9 cellular contexts compared by ENCODE assay signal in genomic region chr22:39150848-39151215, GRCh38. TPM values are rescaled to one million over a fixed set of nuclear protein-coding genes. Genes with fewer than 3 reads are reported as not detected.
DNase-seq lines count a peak whose midpoint lies in the region; ATAC-seq lines count a peak whose summit lies in the region.
"Had no signal": no experiment of that assay in that cellular context is flagged by ENCODE, and none has a peak within 500 bp of the region (broad histone marks: within the 10 kb centered on the region; RNA-seq: fewer than 3 reads in every experiment).

No MANE protein-coding gene starts in this region.

- H3K27ac ChIP-seq in substantia nigra (ENCODE audit: low read depth, low read length, poor library complexity, severe bottlenecking) = peak overlapping the region; percentile 100

- intact Hi-C loops in activated CD4-positive, alpha-beta T cell treated with anti-CD3 and anti-CD28 coated beads for 36 hours (cut with DNase I, micrococcal nuclease) = loop anchor here (5.0 to 10.0 kb wide), 5 partner anchors 166 to 1544 kb away; partner anchors contain the start of genes ATF4 (in 1 of the 2), GGA1 (in 1 of the 2), MAFF (in 1 of the 2) and RPL3 (in 1 of the 2)
- intact Hi-C loops in activated T-helper 1 cell treated with anti-CD3 and anti-CD28 coated beads, Interleukin-12 subunit alpha, Interleukin-12 subunit beta, Interleukin-2, Interleukin-4 antibody, amounts not matched to agents 30 ng/mL and 10 ng/mL and 1 ng/mL, durations not matched to agents 14 hours and 24 hours and 36 hours (cut with micrococcal nuclease) = no loop called here

- peak overlapping the region; percentile 76 for H3K4me3 Mint-ChIP-seq in activated CD4-positive, alpha-beta T cell treated with anti-CD3 and anti-CD28 coated beads for 36 hours
- H3K4me3 Mint-ChIP-seq in activated T-helper 1 cell treated with anti-CD3 and anti-CD28 coated beads, Interleukin-12 subunit alpha, Interleukin-12 subunit beta, Interleukin-2, Interleukin-4 antibody, amounts not matched to agents 30 ng/mL and 10 ng/mL and 1 ng/mL, durations not matched to agents 14 hours and 24 hours and 36 hours = peak overlapping the region; percentile 75

- DNase-seq in activated CD4-positive, alpha-beta T cell treated with anti-CD3 and anti-CD28 coated beads for 36 hours = no peak
- no peak for DNase-seq in activated CD4-positive, alpha-beta T cell treated with anti-CD3 and anti-CD28 coated beads, Interleukin-2, amount 50 U/mL, for 4 hours
- no peak for DNase-seq in activated T-helper 1 cell treated with anti-CD3 and anti-CD28 coated beads, Interleukin-12 subunit alpha, Interleukin-12 subunit beta, Interleukin-2, Interleukin-4 antibody, amounts not matched to agents 30 ng/mL and 10 ng/mL and 1 ng/mL, durations not matched to agents 14 hours and 24 hours and 36 hours (ENCODE audit: low spot score)
- DNase-seq in kidney tubule cell (ENCODE audit: low spot score) = peak; percentile 9
- DNase-seq in substantia nigra (lab: John Stamatoyannopoulos, UW) = peak in 1 of 49 donors; percentile 43
- no peak for DNase-seq in NCI-H128 (lab: John Stamatoyannopoulos, UW; ENCODE audit: unreplicated experiment)
- no peak for DNase-seq in NCI-H1694 treated with DMSO at 0.1 percent for 48 hours (lab: John Stamatoyannopoulos, UW)
- DNase-seq: stimulated activated CD4-positive, alpha-beta T cell treated with anti-CD3 and anti-CD28 coated beads, Interleukin-2, amount 100 ng/mL, for 24 hours had no signal

- peaks cover 13% of the 10 kb centered on the region for H3K27me3 Mint-ChIP-seq in activated CD4-positive, alpha-beta T cell treated with anti-CD3 and anti-CD28 coated beads for 36 hours
- H3K27me3 Mint-ChIP-seq in activated T-helper 1 cell treated with anti-CD3 and anti-CD28 coated beads, Interleukin-12 subunit alpha, Interleukin-12 subunit beta, Interleukin-2, Interleukin-4 antibody, amounts not matched to agents 30 ng/mL and 10 ng/mL and 1 ng/mL, durations not matched to agents 14 hours and 24 hours and 36 hours (ENCODE audit: insufficient read depth) = peaks cover 23% of the 10 kb centered on the region

- H3K4me1 Mint-ChIP-seq in activated CD4-positive, alpha-beta T cell treated with anti-CD3 and anti-CD28 coated beads for 36 hours = peaks cover 50% of the 10 kb centered on the region
- H3K4me1 Mint-ChIP-seq in activated T-helper 1 cell treated with anti-CD3 and anti-CD28 coated beads, Interleukin-12 subunit alpha, Interleukin-12 subunit beta, Interleukin-2, Interleukin-4 antibody, amounts not matched to agents 30 ng/mL and 10 ng/mL and 1 ng/mL, durations not matched to agents 14 hours and 24 hours and 36 hours (ENCODE audit: low read depth) = peaks cover 42% of the 10 kb centered on the region

- no peak for ATAC-seq in activated CD4-positive, alpha-beta T cell treated with anti-CD3 and anti-CD28 coated beads for 36 hours
- no peak for ATAC-seq in GM21529 (IDR thresholded peaks at IDR 0.05; ENCODE audit: unreplicated experiment)

- POLR2A ChIA-PET in activated CD4-positive, alpha-beta T cell treated with anti-CD3 and anti-CD28 coated beads for 36 hours (lab: Charles Lee) = interaction anchor here (0.8 kb wide), 2 partner anchors 164 to 279 kb away, joined by 3 read pairs; partner anchors contain the start of gene CBX6

- peak overlapping the region; percentile 70 for H3K27ac Mint-ChIP-seq in activated CD4-positive, alpha-beta T cell treated with anti-CD3 and anti-CD28 coated beads for 36 hours
- no peak overlapping the region for H3K27ac Mint-ChIP-seq in activated T-helper 1 cell treated with anti-CD3 and anti-CD28 coated beads, Interleukin-12 subunit alpha, Interleukin-12 subunit beta, Interleukin-2, Interleukin-4 antibody, amounts not matched to agents 30 ng/mL and 10 ng/mL and 1 ng/mL, durations not matched to agents 14 hours and 24 hours and 36 hours

- H3K36me3 Mint-ChIP-seq in activated CD4-positive, alpha-beta T cell treated with anti-CD3 and anti-CD28 coated beads for 36 hours (ENCODE audit: low read depth) = no peaks in the 10 kb centered on the region
- peaks cover 5% of the 10 kb centered on the region for H3K36me3 Mint-ChIP-seq in activated T-helper 1 cell treated with anti-CD3 and anti-CD28 coated beads, Interleukin-12 subunit alpha, Interleukin-12 subunit beta, Interleukin-2, Interleukin-4 antibody, amounts not matched to agents 30 ng/mL and 10 ng/mL and 1 ng/mL, durations not matched to agents 14 hours and 24 hours and 36 hours (ENCODE audit: low read depth)

- H3K9me3 Mint-ChIP-seq in activated CD4-positive, alpha-beta T cell treated with anti-CD3 and anti-CD28 coated beads for 36 hours (ENCODE audit: low read depth) = no peaks in the 10 kb centered on the region
- no peaks in the 10 kb centered on the region for H3K9me3 Mint-ChIP-seq in activated T-helper 1 cell treated with anti-CD3 and anti-CD28 coated beads, Interleukin-12 subunit alpha, Interleukin-12 subunit beta, Interleukin-2, Interleukin-4 antibody, amounts not matched to agents 30 ng/mL and 10 ng/mL and 1 ng/mL, durations not matched to agents 14 hours and 24 hours and 36 hours

- CTCF ChIA-PET in activated CD4-positive, alpha-beta T cell treated with anti-CD3 and anti-CD28 coated beads for 36 hours (lab: Charles Lee) = interaction anchor here (1.3 kb wide), 2 partner anchors 19 to 281 kb away, joined by 4 read pairs; no protein-coding TSS in a partner anchor

RNA-seq across cellular contexts. Expression of gene CBX7, which starts 1.6 kb away (rescaled TPM):
- 10 to 100 TPM; 19.9 to 20.3 TPM for total RNA-seq in activated CD4-positive, alpha-beta T cell treated with anti-CD3 and anti-CD28 coated beads for 36 hours
- 12.7 and 13.8 TPM in 2 replicates for total RNA-seq in activated T-helper 1 cell treated with anti-CD3 and anti-CD28 coated beads, Interleukin-12 subunit alpha, Interleukin-12 subunit beta, Interleukin-2, Interleukin-4 antibody, amounts not matched to agents 30 ng/mL and 10 ng/mL and 1 ng/mL, durations not matched to agents 14 hours and 24 hours and 36 hours

RNA-seq across cellular contexts. Expression of gene APOBEC3H, which starts 53.8 kb away (rescaled TPM):
- 1 to 10 TPM; 5.2 to 7.3 TPM for total RNA-seq in activated CD4-positive, alpha-beta T cell treated with anti-CD3 and anti-CD28 coated beads for 36 hours
- total RNA-seq in activated T-helper 1 cell treated with anti-CD3 and anti-CD28 coated beads, Interleukin-12 subunit alpha, Interleukin-12 subunit beta, Interleukin-2, Interleukin-4 antibody, amounts not matched to agents 30 ng/mL and 10 ng/mL and 1 ng/mL, durations not matched to agents 14 hours and 24 hours and 36 hours = 5.0 and 7.4 TPM in 2 replicates
